ENCODE assay signal across 14 cellular contexts in the genomic region with DNA sequence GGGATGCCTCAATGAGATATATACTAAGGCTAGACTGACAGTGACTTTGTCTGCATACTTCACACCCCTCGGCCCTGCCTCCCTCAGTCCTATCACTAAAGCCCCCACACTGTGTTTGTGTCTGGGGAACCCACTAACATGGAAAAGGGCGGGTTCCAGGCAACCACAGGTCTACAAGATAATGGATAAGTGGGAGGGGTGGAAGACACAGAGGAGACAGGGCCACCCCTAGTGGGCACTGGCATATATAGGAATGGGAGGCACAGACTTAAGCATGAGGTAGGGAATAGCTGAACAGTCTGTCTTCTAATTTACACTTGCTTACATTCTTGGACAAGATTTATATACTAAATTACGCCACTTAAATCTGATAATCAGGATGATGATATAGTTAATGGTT.
"Had no signal": no experiment of that assay in that cellular context is flagged by ENCODE, and none has a peak within 500 bp of the region (broad histone marks: within the 10 kb centered on the region; RNA-seq: fewer than 3 reads in every experiment).

No MANE protein-coding gene starts in this region.

- H3K36me3 ChIP-seq: gastrocnemius medialis had no signal

- H3K4me3 ChIP-seq: gastrocnemius medialis, testis had no signal

- ATAC-seq: gastrocnemius medialis; left ventricle myocardium superior; stimulated activated naive CD8-positive, alpha-beta T cell treated with anti-CD3 and anti-CD28 coated beads, Interleukin-15, Interleukin-2, amounts not matched to agents 100 U/mL and 50 U/mL, for 24 hours had no signal

- H3K9me3 ChIP-seq: gastrocnemius medialis, testis had no signal

- H3K9me3 Mint-ChIP-seq: activated T-helper 2 cell treated with anti-CD3 and anti-CD28 coated beads, Interferon-gamma antibody, Interleukin-2, Interleukin-4, amounts not matched to agents 10 μg/mL and 5 μg/mL and 100 μg/mL, durations not matched to agents 14 hours and 24 hours and 36 hours; nephron progenitor cell had no signal

- H3K4me3 Mint-ChIP-seq: nephron progenitor cell had no signal

- H3K27me3 ChIP-seq: gastrocnemius medialis, testis had no signal

- H3K27ac ChIP-seq: gastrocnemius medialis, testis had no signal

- DNase-seq: activated CD4-positive, alpha-beta T cell treated with anti-CD3 and anti-CD28 coated beads, Interleukin-2, amount 50 U/mL, for 1 hour; activated CD4-positive, CD25-positive, alpha-beta regulatory T cell; activated naive CD4-positive, alpha-beta T cell treated with anti-CD3 and anti-CD28 coated beads, Interleukin-2, amount 50 U/mL, for 16 hours; activated T-cell treated with anti-CD3 and anti-CD28 coated beads for 4 hours; central memory CD4-positive, alpha-beta T cell; cortex of kidney; effector CD8-positive, alpha-beta T cell; gastrocnemius medialis; left ventricle myocardium superior; nephron progenitor cell; stimulated activated CD4-positive, alpha-beta T cell treated with anti-CD3 and anti-CD28 coated beads, Interleukin-2, amount 100 ng/mL, for 48 hours; stimulated activated naive CD8-positive, alpha-beta T cell treated with anti-CD3 and anti-CD28 coated beads, Interleukin-15, Interleukin-2, amounts not matched to agents 100 U/mL and 50 U/mL, for 24 hours; testis had no signal

- H3K4me1 ChIP-seq: gastrocnemius medialis, testis had no signal

- H3K27ac Mint-ChIP-seq: activated T-helper 2 cell treated with anti-CD3 and anti-CD28 coated beads, Interferon-gamma antibody, Interleukin-2, Interleukin-4, amounts not matched to agents 10 μg/mL and 5 μg/mL and 100 μg/mL, durations not matched to agents 14 hours and 24 hours and 36 hours; nephron progenitor cell had no signal
